In the genomic region with DNA sequence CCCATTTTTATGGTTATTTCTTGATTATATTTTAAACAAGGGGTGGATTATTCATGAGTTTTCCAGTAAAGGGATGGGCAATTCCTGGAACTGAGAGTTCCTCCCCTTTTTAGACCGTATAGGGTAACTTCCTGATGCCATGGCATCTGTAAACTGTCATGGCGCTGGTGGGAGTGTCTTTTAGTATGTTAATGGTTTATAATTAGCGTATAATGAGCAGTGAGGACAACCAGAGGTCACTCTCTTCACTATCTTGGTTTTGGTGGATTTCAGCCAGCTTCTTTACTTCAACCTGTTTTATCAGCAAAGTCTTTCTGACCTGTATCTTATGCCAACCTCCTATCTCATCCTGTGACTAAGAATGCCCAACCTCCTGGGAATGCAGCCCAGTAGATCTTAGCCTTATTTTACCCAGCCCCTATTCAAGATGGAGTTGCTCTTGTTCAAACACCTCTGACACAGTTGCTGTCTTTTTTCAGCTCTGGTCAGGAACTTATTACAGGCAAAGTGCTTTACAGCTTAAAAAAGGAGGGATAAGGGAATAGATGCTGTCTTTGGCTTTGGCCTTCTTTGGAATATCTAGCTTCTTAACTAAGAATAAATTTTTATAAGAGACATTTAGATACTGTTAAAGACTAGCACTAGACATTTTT, we compare ENCODE assay signal across 2 cellular contexts.
TF ChIP-seq lines count a peak whose summit lies in the region.

No MANE protein-coding gene starts in this region.

TF ChIP-seq in SK-N-SH treated with all-trans-retinoic acid at 6 μM for 48 hours, 23 proteins besides CTCF, POLR2A, EP300 and RAD21 (continues in another document):
- TF ChIP-seq, protein P1, sequence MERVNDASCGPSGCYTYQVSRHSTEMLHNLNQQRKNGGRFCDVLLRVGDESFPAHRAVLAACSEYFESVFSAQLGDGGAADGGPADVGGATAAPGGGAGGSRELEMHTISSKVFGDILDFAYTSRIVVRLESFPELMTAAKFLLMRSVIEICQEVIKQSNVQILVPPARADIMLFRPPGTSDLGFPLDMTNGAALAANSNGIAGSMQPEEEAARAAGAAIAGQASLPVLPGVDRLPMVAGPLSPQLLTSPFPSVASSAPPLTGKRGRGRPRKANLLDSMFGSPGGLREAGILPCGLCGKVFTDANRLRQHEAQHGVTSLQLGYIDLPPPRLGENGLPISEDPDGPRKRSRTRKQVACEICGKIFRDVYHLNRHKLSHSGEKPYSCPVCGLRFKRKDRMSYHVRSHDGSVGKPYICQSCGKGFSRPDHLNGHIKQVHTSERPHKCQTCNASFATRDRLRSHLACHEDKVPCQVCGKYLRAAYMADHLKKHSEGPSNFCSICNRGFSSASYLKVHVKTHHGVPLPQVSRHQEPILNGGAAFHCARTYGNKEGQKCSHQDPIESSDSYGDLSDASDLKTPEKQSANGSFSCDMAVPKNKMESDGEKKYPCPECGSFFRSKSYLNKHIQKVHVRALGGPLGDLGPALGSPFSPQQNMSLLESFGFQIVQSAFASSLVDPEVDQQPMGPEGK (CRISPR knock-in tag; IDR thresholded peaks at IDR 0.05; ENCODE audit: borderline replicate concordance), result no peak
- TF ChIP-seq ZC3H10 (CRISPR knock-in tag; IDR thresholded peaks at IDR 0.05), result no peak
- no peak for TF ChIP-seq ZFP30 (CRISPR knock-in tag; IDR thresholded peaks at IDR 0.05)
- TF ChIP-seq GLIS3 (CRISPR knock-in tag; IDR thresholded peaks at IDR 0.05), result 0 out of 2 replicates have a peak, but pooled peaks have one; percentile 16
- no peak for TF ChIP-seq ARNTL (CRISPR knock-in tag; IDR thresholded peaks at IDR 0.05; ENCODE audit: borderline replicate concordance, low read depth)
- no peak for TF ChIP-seq TOX (CRISPR knock-in tag; IDR thresholded peaks at IDR 0.05; ENCODE audit: borderline replicate concordance)
- peak; percentile 99 for TF ChIP-seq SNAI2 (CRISPR knock-in tag; IDR thresholded peaks at IDR 0.05)
- TF ChIP-seq TCF4 (CRISPR knock-in tag; IDR thresholded peaks at IDR 0.05; ENCODE audit: borderline replicate concordance), result no peak
- TF ChIP-seq ZNF8 (CRISPR knock-in tag; IDR thresholded peaks at IDR 0.05), result no peak
- TF ChIP-seq RARB (CRISPR knock-in tag; IDR thresholded peaks at IDR 0.05), result no peak
- TF ChIP-seq, protein P2, sequence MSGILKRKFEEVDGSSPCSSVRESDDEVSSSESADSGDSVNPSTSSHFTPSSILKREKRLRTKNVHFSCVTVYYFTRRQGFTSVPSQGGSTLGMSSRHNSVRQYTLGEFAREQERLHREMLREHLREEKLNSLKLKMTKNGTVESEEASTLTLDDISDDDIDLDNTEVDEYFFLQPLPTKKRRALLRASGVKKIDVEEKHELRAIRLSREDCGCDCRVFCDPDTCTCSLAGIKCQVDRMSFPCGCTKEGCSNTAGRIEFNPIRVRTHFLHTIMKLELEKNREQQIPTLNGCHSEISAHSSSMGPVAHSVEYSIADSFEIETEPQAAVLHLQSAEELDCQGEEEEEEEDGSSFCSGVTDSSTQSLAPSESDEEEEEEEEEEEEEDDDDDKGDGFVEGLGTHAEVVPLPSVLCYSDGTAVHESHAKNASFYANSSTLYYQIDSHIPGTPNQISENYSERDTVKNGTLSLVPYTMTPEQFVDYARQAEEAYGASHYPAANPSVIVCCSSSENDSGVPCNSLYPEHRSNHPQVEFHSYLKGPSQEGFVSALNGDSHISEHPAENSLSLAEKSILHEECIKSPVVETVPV (CRISPR knock-in tag; IDR thresholded peaks at IDR 0.05), result no peak
- TF ChIP-seq, protein P3, sequence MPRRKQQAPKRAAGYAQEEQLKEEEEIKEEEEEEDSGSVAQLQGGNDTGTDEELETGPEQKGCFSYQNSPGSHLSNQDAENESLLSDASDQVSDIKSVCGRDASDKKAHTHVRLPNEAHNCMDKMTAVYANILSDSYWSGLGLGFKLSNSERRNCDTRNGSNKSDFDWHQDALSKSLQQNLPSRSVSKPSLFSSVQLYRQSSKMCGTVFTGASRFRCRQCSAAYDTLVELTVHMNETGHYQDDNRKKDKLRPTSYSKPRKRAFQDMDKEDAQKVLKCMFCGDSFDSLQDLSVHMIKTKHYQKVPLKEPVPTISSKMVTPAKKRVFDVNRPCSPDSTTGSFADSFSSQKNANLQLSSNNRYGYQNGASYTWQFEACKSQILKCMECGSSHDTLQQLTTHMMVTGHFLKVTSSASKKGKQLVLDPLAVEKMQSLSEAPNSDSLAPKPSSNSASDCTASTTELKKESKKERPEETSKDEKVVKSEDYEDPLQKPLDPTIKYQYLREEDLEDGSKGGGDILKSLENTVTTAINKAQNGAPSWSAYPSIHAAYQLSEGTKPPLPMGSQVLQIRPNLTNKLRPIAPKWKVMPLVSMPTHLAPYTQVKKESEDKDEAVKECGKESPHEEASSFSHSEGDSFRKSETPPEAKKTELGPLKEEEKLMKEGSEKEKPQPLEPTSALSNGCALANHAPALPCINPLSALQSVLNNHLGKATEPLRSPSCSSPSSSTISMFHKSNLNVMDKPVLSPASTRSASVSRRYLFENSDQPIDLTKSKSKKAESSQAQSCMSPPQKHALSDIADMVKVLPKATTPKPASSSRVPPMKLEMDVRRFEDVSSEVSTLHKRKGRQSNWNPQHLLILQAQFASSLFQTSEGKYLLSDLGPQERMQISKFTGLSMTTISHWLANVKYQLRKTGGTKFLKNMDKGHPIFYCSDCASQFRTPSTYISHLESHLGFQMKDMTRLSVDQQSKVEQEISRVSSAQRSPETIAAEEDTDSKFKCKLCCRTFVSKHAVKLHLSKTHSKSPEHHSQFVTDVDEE (CRISPR knock-in tag; IDR thresholded peaks at IDR 0.05), result no peak
- no peak for TF ChIP-seq ZNF70 (CRISPR knock-in tag; IDR thresholded peaks at IDR 0.05)
- TF ChIP-seq ISL1 (CRISPR knock-in tag; IDR thresholded peaks at IDR 0.05), result peak; percentile 71
- TF ChIP-seq ZNF565 (CRISPR knock-in tag; conservative IDR thresholded peaks at IDR 0.05; ENCODE audit: low read depth), result peak; percentile 69; the same call in 1 of the 2 replicates
- peak; percentile 83; the same call in 1 of the 2 replicates for TF ChIP-seq ESRRG (CRISPR knock-in tag; IDR thresholded peaks at IDR 0.05)
- TF ChIP-seq, protein P4, sequence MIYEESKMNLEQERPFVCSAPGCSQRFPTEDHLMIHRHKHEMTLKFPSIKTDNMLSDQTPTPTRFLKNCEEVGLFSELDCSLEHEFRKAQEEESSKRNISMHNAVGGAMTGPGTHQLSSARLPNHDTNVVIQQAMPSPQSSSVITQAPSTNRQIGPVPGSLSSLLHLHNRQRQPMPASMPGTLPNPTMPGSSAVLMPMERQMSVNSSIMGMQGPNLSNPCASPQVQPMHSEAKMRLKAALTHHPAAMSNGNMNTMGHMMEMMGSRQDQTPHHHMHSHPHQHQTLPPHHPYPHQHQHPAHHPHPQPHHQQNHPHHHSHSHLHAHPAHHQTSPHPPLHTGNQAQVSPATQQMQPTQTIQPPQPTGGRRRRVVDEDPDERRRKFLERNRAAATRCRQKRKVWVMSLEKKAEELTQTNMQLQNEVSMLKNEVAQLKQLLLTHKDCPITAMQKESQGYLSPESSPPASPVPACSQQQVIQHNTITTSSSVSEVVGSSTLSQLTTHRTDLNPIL (CRISPR knock-in tag; IDR thresholded peaks at IDR 0.05; ENCODE audit: low read depth), result peak; percentile 39; the same call in 1 of the 2 replicates
- TF ChIP-seq CSDC2 (CRISPR knock-in tag; IDR thresholded peaks at IDR 0.05), result peak; percentile 97; the same call in 1 of the 2 replicates
- TF ChIP-seq PPARA (CRISPR knock-in tag; IDR thresholded peaks at IDR 0.05; ENCODE audit: borderline replicate concordance), result no peak
- TF ChIP-seq BACH2 (CRISPR knock-in tag; IDR thresholded peaks at IDR 0.05; ENCODE audit: borderline replicate concordance), result no peak

TF ChIP-seq in SK-N-SH, 30 proteins besides CTCF, POLR2A, EP300 and RAD21 (continued from another document):
- TF ChIP-seq, protein P5, sequence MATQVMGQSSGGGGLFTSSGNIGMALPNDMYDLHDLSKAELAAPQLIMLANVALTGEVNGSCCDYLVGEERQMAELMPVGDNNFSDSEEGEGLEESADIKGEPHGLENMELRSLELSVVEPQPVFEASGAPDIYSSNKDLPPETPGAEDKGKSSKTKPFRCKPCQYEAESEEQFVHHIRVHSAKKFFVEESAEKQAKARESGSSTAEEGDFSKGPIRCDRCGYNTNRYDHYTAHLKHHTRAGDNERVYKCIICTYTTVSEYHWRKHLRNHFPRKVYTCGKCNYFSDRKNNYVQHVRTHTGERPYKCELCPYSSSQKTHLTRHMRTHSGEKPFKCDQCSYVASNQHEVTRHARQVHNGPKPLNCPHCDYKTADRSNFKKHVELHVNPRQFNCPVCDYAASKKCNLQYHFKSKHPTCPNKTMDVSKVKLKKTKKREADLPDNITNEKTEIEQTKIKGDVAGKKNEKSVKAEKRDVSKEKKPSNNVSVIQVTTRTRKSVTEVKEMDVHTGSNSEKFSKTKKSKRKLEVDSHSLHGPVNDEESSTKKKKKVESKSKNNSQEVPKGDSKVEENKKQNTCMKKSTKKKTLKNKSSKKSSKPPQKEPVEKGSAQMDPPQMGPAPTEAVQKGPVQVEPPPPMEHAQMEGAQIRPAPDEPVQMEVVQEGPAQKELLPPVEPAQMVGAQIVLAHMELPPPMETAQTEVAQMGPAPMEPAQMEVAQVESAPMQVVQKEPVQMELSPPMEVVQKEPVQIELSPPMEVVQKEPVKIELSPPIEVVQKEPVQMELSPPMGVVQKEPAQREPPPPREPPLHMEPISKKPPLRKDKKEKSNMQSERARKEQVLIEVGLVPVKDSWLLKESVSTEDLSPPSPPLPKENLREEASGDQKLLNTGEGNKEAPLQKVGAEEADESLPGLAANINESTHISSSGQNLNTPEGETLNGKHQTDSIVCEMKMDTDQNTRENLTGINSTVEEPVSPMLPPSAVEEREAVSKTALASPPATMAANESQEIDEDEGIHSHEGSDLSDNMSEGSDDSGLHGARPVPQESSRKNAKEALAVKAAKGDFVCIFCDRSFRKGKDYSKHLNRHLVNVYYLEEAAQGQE (IDR thresholded peaks at IDR 0.05; ENCODE audit: low read depth, low read length), result no peak
- TF ChIP-seq JUND (IDR thresholded peaks at IDR 0.05) (no peak), TAF1 (IDR thresholded peaks at IDR 0.05; ENCODE audit: borderline replicate concordance, low read depth, low read length) (no peak), MEF2A (IDR thresholded peaks at IDR 0.05; ENCODE audit: borderline replicate concordance, low read depth) (no peak), YY1 (IDR thresholded peaks at IDR 0.05; ENCODE audit: low read depth) (no peak), SIN3A (IDR thresholded peaks at IDR 0.05; ENCODE audit: borderline replicate concordance, low read depth, low read length) (no peak), RFX5 (IDR thresholded peaks at IDR 0.05; ENCODE audit: low read length) (no peak), NRF1 (IDR thresholded peaks at IDR 0.05; ENCODE audit: low read depth, low read length) (no peak), TEAD4 (IDR thresholded peaks at IDR 0.05; ENCODE audit: borderline replicate concordance, insufficient read depth) (no peak), CHD2 (IDR thresholded peaks at IDR 0.05; ENCODE audit: low read length, partially characterized antibody) (no peak), GABPA (IDR thresholded peaks at IDR 0.05; ENCODE audit: low read depth) (no peak)
- TF ChIP-seq, protein P6, sequence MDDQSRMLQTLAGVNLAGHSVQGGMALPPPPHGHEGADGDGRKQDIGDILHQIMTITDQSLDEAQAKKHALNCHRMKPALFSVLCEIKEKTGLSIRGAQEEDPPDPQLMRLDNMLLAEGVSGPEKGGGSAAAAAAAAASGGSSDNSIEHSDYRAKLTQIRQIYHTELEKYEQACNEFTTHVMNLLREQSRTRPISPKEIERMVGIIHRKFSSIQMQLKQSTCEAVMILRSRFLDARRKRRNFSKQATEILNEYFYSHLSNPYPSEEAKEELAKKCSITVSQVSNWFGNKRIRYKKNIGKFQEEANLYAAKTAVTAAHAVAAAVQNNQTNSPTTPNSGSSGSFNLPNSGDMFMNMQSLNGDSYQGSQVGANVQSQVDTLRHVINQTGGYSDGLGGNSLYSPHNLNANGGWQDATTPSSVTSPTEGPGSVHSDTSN (IDR thresholded peaks at IDR 0.05), result no peak
- TF ChIP-seq, protein P7, sequence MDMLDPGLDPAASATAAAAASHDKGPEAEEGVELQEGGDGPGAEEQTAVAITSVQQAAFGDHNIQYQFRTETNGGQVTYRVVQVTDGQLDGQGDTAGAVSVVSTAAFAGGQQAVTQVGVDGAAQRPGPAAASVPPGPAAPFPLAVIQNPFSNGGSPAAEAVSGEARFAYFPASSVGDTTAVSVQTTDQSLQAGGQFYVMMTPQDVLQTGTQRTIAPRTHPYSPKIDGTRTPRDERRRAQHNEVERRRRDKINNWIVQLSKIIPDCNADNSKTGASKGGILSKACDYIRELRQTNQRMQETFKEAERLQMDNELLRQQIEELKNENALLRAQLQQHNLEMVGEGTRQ (IDR thresholded peaks at IDR 0.05; ENCODE audit: borderline replicate concordance, low read depth, low read length), result no peak
